ENCODE assay signal across 12 cellular contexts in genomic region chr4:84673475-84674230, GRCh38.
A peak's percentile ranks its signal among the peaks of the same experiment; 100 is the strongest.
DNase-seq lines count a peak whose midpoint lies in the region; ATAC-seq, FAIRE-seq and TF ChIP-seq lines count a peak whose summit lies in the region.
"Had no signal": no experiment of that assay in that cellular context is flagged by ENCODE, and none has a peak within 500 bp of the region (broad histone marks: within the 10 kb centered on the region; RNA-seq: fewer than 3 reads in every experiment).

No MANE protein-coding gene starts in this region.

- H3K4me2 ChIP-seq in endothelial cell of umbilical vein (ENCODE audit: insufficient read depth, low read length): peak overlapping the region; percentile 4

- H3K4me3 ChIP-seq in BJ (ENCODE audit: low read depth, low read length): no peak overlapping the region
- no peak overlapping the region for H3K4me3 ChIP-seq in endothelial cell of umbilical vein (replicated peaks in 1 of 3; ENCODE audit: insufficient read depth in 1 of 3, low read depth in 1 of 3, low read length in 3 of 3)
- H3K4me3 ChIP-seq: SK-N-MC had no signal

- H4K20me1 ChIP-seq in endothelial cell of umbilical vein (replicated peaks; ENCODE audit: control insufficient read depth, extremely low read depth, insufficient read depth, low read length): no peaks in the 10 kb centered on the region

- no peak overlapping the region for H2AFZ ChIP-seq in endothelial cell of umbilical vein (ENCODE audit: low read depth, low read length)

- no peaks in the 10 kb centered on the region for H3K27me3 ChIP-seq in BJ (ENCODE audit: control insufficient read depth, insufficient read depth, low read length)
- no peaks in the 10 kb centered on the region for H3K27me3 ChIP-seq in endothelial cell of umbilical vein (ENCODE audit: control insufficient read depth in 2 of 2, insufficient read depth in 2 of 2, low read length in 2 of 2)

- peak; percentile 48 for FAIRE-seq in endothelial cell of umbilical vein (lab: Jason Lieb, UNC)

- TF ChIP-seq POLR2A in endothelial cell of umbilical vein (IDR thresholded peaks at IDR 0.05; ENCODE audit: low read depth, low read length): no peak

- CTCF ChIA-PET in BJ (lab: Yijun Ruan, JAX): no interaction called here
- CTCF ChIA-PET in endothelial cell of umbilical vein (lab: Charles Lee): interaction anchor here (1.5 kb wide), 2 partner anchors 94 to 297 kb away, joined by 4 to 6 read pairs; no protein-coding TSS in a partner anchor

- no TSS peak for BruUV-seq in endothelial cell of umbilical vein (replicated peaks; lab: Mats Ljungman, UMichigan)

- TF ChIP-seq CTCF in BJ (IDR thresholded peaks at IDR 0.05; ENCODE audit: insufficient read depth, low read depth, low read length) (no peak), endothelial cell of umbilical vein (IDR thresholded peaks at IDR 0.05; ENCODE audit: extremely low read depth in 1 of 2, insufficient read depth in 1 of 2, low read depth in 1 of 2, low read length in 2 of 2) (no peak), GM10266 (IDR thresholded peaks at IDR 0.05; ENCODE audit: control insufficient read depth, insufficient read depth, low read depth, missing control alignments) (no peak)

- DNase-seq in BJ (ENCODE audit: low read depth): peak; percentile 59
- DNase-seq in NCI-H226: peak; percentile 64
- DNase-seq in endothelial cell of umbilical vein (ENCODE audit: low read depth, low spot score): peak; percentile 76
- DNase-seq in non-pigmented ciliary epithelial cell (ENCODE audit: low read depth): peak; percentile 77
- no peak for DNase-seq in CD1c-positive myeloid dendritic cell (ENCODE audit: extremely low spot score)
- DNase-seq in GM10266 (ENCODE audit: extremely low spot score): no peak
- DNase-seq: activated naive CD4-positive, alpha-beta T cell treated with Interleukin-2 at 50 U/mL for 16 hours; Caco-2; NCI-H1694 had no signal

- H3K36me3 ChIP-seq in BJ (ENCODE audit: control insufficient read depth, insufficient read depth, low read length) (peaks cover 13% of the 10 kb centered on the region), endothelial cell of umbilical vein (ENCODE audit: control insufficient read depth in 2 of 2, extremely low read depth in 1 of 2, insufficient read depth in 2 of 2, low read length in 2 of 2) (peaks cover 17 to 33% of the 10 kb centered on the region in 2 experiments)

- dilution Hi-C loops in endothelial cell of umbilical vein (cut with MboI; ENCODE audit: extremely low pct_ligation_motif_present, low sequenced_read_pairs): no loop called here

- POLR2A ChIA-PET in BJ (lab: Charles Lee) (no interaction called here), endothelial cell of umbilical vein (lab: Charles Lee) (no interaction called here)

- peak overlapping the region; percentile 35 for H3K27ac ChIP-seq in endothelial cell of umbilical vein (ENCODE audit: insufficient read depth, low read depth, low read length)
- H3K27ac ChIP-seq: SK-N-MC had no signal

- no peaks in the 10 kb centered on the region for H3K9me1 ChIP-seq in endothelial cell of umbilical vein (replicated peaks; ENCODE audit: control insufficient read depth, extremely low read depth, insufficient read depth, low read length)

- ATAC-seq in HG03469 (IDR thresholded peaks at IDR 0.05; ENCODE audit: unreplicated experiment) (no peak), HG02884 (IDR thresholded peaks at IDR 0.05; ENCODE audit: unreplicated experiment) (no peak)

- no peak overlapping the region for H3K9ac ChIP-seq in endothelial cell of umbilical vein (replicated peaks; ENCODE audit: extremely low read depth, insufficient read depth, low read length)

- intact Hi-C loops in endothelial cell of umbilical vein (cut with micrococcal nuclease): no loop called here

- H3K4me1 ChIP-seq in endothelial cell of umbilical vein (ENCODE audit: control insufficient read depth, extremely low read depth, insufficient read depth, low read length): peaks cover 12% of the 10 kb centered on the region
- H3K4me1 ChIP-seq: Caco-2 had no signal

- H3K79me2 ChIP-seq in endothelial cell of umbilical vein (ENCODE audit: control insufficient read depth, insufficient read depth, low read length): no peaks in the 10 kb centered on the region

- H3K9me3 ChIP-seq in endothelial cell of umbilical vein (replicated peaks; ENCODE audit: control insufficient read depth, insufficient read depth, low read length): no peaks in the 10 kb centered on the region
- H3K9me3 ChIP-seq: Caco-2 had no signal

TF ChIP-seq in endothelial cell of umbilical vein, 7 proteins besides CTCF, POLR2A, EP300 and RAD21:
- TF ChIP-seq MYC (IDR thresholded peaks at IDR 0.05; ENCODE audit: low read depth, low read length): no peak
- peak; percentile 68 for TF ChIP-seq FOS (IDR thresholded peaks at IDR 0.05; ENCODE audit: borderline replicate concordance, insufficient read depth, low read length)

Comparison
In these comparisons a context has a peak if more than half of its experiments do, and no peak if none do; other contexts are left out.
1. DNase-seq: peak in BJ (single experiment), NCI-H226 (single experiment), endothelial cell of umbilical vein (single experiment) and non-pigmented ciliary epithelial cell (single experiment); none in CD1c-positive myeloid dendritic cell (single experiment) and GM10266 (single experiment).